ENCODE assay signal across 8 cellular contexts in genomic region chr1:184973308-184974085, GRCh38. TPM values are rescaled to one million over a fixed set of nuclear protein-coding genes. Genes with fewer than 3 reads are reported as not detected.
DNase-seq lines count a peak whose midpoint lies in the region; ATAC-seq and TF ChIP-seq lines count a peak whose summit lies in the region.

No MANE protein-coding gene starts in this region.

- peak overlapping the region; percentile 78 for H3K9ac ChIP-seq in mucosa of stomach (ENCODE audit: low read length)

- no peak for TF ChIP-seq CTCF in epithelial cell of esophagus (IDR thresholded peaks at IDR 0.05; ENCODE audit: insufficient read depth, low read depth, low read length, missing control alignments)

- H3K27me3 Mint-ChIP-seq in activated CD8-positive, alpha-beta memory T cell treated with anti-CD3 and anti-CD28 coated beads, Interleukin-2, amount 10 ng/mL, durations not matched to agents 7 days and 5 days: no peaks in the 10 kb centered on the region

- H3K4me3 ChIP-seq in epithelial cell of esophagus (ENCODE audit: low read length) (peak overlapping the region; percentile 66), mucosa of stomach (ENCODE audit: low read length) (peak overlapping the region; percentile 85)

- no peaks in the 10 kb centered on the region for H3K9me3 ChIP-seq in mucosa of stomach (ENCODE audit: control insufficient read depth, low read length)

- H3K36me3 Mint-ChIP-seq in activated CD8-positive, alpha-beta memory T cell treated with anti-CD3 and anti-CD28 coated beads, Interleukin-2, amount 10 ng/mL, durations not matched to agents 7 days and 5 days: peaks cover 14% of the 10 kb centered on the region

- H3K4me1 ChIP-seq in mucosa of stomach (ENCODE audit: control insufficient read depth, insufficient read depth, low read length): peaks cover 13% of the 10 kb centered on the region

- CTCF ChIA-PET in activated CD8-positive, alpha-beta memory T cell treated with anti-CD3 and anti-CD28 coated beads, Interleukin-2, amount 10 ng/mL, durations not matched to agents 7 days and 5 days (lab: Charles Lee): interaction anchor here (1.1 to 19.9 kb wide), 10 partner anchors 12 to 219 kb away, joined by 3 to 259 read pairs (median 4); partner anchors contain the start of gene EDEM3

- peak; percentile 48 for ATAC-seq in GM18861 (IDR thresholded peaks at IDR 0.05; ENCODE audit: unreplicated experiment)
- peak; percentile 57 for ATAC-seq in HG03095 (IDR thresholded peaks at IDR 0.05; ENCODE audit: unreplicated experiment)
- peak; percentile 13 for ATAC-seq in activated CD8-positive, alpha-beta memory T cell treated with anti-CD3 and anti-CD28 coated beads, Interleukin-2, amount 10 ng/mL, durations not matched to agents 7 days and 5 days

- no peaks in the 10 kb centered on the region for H3K36me3 ChIP-seq in mucosa of stomach (ENCODE audit: control insufficient read depth, insufficient read depth, low read length)

- H3K4me3 Mint-ChIP-seq in activated CD8-positive, alpha-beta memory T cell treated with anti-CD3 and anti-CD28 coated beads, Interleukin-2, amount 10 ng/mL, durations not matched to agents 7 days and 5 days: peak overlapping the region; percentile 97

- no peaks in the 10 kb centered on the region for H3K9me3 Mint-ChIP-seq in activated CD8-positive, alpha-beta memory T cell treated with anti-CD3 and anti-CD28 coated beads, Interleukin-2, amount 10 ng/mL, durations not matched to agents 7 days and 5 days (ENCODE audit: low read depth)

- H3K27ac Mint-ChIP-seq in activated CD8-positive, alpha-beta memory T cell treated with anti-CD3 and anti-CD28 coated beads, Interleukin-2, amount 10 ng/mL, durations not matched to agents 7 days and 5 days: peak overlapping the region; percentile 98

- H3K27me3 ChIP-seq in mucosa of stomach (ENCODE audit: control insufficient read depth, insufficient read depth, low read length): peaks cover 25% of the 10 kb centered on the region

- DNase-seq in AG08395 (ENCODE audit: low spot score) (peak; percentile 51), NCI-H526 (lab: John Stamatoyannopoulos, UW) (peak; percentile 64 to 96), epithelial cell of esophagus (ENCODE audit: low read depth) (peak; percentile 60)
- peak; percentile 66 for DNase-seq in activated CD8-positive, alpha-beta memory T cell treated with anti-CD3 and anti-CD28 coated beads, Interleukin-2, amount 10 ng/mL, durations not matched to agents 7 days and 5 days
- peak; percentile 21 for DNase-seq in stimulated activated CD8-positive, alpha-beta memory T cell treated with anti-CD3 and anti-CD28 coated beads, Interleukin-7, amount 100 ng/mL, for 24 hours (ENCODE audit: low read depth)

- peaks cover 56% of the 10 kb centered on the region for H3K4me1 Mint-ChIP-seq in activated CD8-positive, alpha-beta memory T cell treated with anti-CD3 and anti-CD28 coated beads, Interleukin-2, amount 10 ng/mL, durations not matched to agents 7 days and 5 days

RNA-seq across cellular contexts. Expression of gene NIBAN1, which starts 0.8 kb away (rescaled TPM):
- 10 to 100 TPM; 55.5 to 60.8 TPM for total RNA-seq in activated CD8-positive, alpha-beta memory T cell treated with anti-CD3 and anti-CD28 coated beads, Interleukin-2, amount 10 ng/mL, durations not matched to agents 7 days and 5 days

Comparison
In these comparisons a context has a peak if more than half of its experiments do, and no peak if none do; other contexts are left out.
1. Peak in every context shown above with its lines: DNase-seq, ATAC-seq and H3K4me3 ChIP-seq.
2. DNase-seq: peak in every context shown above with its lines; median percentile 80 in NCI-H526; 66 in activated CD8-positive, alpha-beta memory T cell treated with anti-CD3 and anti-CD28 coated beads, Interleukin-2, amount 10 ng/mL, durations not matched to agents 7 days and 5 days; 60 in epithelial cell of esophagus; 51 in AG08395; 21 in stimulated activated CD8-positive, alpha-beta memory T cell treated with anti-CD3 and anti-CD28 coated beads, Interleukin-7, amount 100 ng/mL, for 24 hours.